Comparison of ENCODE assay signal across 1 cellular context in the genomic region with DNA sequence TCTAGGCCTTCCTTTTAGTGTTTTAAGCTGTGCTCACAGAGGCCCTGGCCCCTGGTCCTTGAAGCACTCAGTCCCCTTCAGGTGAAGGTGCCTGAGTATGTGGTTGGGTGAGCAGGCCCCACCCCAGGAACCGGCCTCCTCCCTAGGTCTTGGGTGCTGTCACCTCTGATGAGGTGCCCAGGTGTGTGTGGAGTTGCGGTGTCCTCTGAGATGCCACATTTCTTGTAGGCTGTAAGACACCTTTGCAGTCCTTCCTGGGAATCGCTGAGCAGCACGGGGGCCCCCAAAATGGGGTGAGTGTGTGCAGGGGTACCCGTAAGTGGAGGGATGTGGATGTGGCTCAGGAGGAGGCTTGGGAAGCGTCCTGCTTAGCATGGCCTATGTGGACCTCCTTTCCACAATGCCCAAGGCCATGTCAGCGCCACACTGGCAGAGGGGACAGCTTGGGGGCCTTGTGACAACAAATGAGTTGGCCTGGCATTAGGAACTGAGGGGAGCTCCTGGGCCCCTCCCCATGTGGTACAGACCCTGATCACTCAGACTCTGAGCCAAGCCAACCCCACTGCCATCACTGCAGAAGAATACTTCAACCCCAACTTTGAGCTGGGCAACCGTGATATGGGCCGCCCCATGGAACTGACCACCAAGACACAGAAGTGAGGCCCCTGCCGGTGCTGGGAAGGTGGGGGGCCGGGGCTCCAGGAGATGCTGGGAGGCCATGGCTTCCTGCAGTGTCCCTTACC.
TF ChIP-seq lines count a peak whose summit lies in the region.

No MANE protein-coding gene starts in this region.

TF ChIP-seq in IMR-90, 13 proteins besides CTCF, POLR2A, EP300 and RAD21:
- no peak for TF ChIP-seq CHD1 (IDR thresholded peaks at IDR 0.05; ENCODE audit: low read depth, low read length)
- no peak for TF ChIP-seq SMC3 (IDR thresholded peaks at IDR 0.05; ENCODE audit: low read depth, low read length)
- TF ChIP-seq BHLHE40 (IDR thresholded peaks at IDR 0.05; ENCODE audit: low read depth, low read length), result no peak
- no peak for TF ChIP-seq RCOR1 (IDR thresholded peaks at IDR 0.05; ENCODE audit: insufficient replicate concordance, low read length)
- no peak for TF ChIP-seq CEBPB (IDR thresholded peaks at IDR 0.05; ENCODE audit: low read depth, low read length)
- TF ChIP-seq, protein P1, sequence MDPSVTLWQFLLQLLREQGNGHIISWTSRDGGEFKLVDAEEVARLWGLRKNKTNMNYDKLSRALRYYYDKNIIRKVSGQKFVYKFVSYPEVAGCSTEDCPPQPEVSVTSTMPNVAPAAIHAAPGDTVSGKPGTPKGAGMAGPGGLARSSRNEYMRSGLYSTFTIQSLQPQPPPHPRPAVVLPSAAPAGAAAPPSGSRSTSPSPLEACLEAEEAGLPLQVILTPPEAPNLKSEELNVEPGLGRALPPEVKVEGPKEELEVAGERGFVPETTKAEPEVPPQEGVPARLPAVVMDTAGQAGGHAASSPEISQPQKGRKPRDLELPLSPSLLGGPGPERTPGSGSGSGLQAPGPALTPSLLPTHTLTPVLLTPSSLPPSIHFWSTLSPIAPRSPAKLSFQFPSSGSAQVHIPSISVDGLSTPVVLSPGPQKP (IDR thresholded peaks at IDR 0.05; ENCODE audit: borderline replicate concordance, low read depth, low read length), result no peak
